16 cellular contexts compared by ENCODE assay signal in genomic region chr16:50252874-50253510, GRCh38.
"Had no signal": no experiment of that assay in that cellular context is flagged by ENCODE, and none has a peak within 500 bp of the region (broad histone marks: within the 10 kb centered on the region; RNA-seq: fewer than 3 reads in every experiment).

No MANE protein-coding gene starts in this region.

- H3K9me3 Mint-ChIP-seq: activated CD4-positive, alpha-beta T cell treated with anti-CD3 and anti-CD28 coated beads, Interleukin-2, amount 10 ng/mL, durations not matched to agents 7 days and 5 days; activated naive CD8-positive, alpha-beta T cell treated with anti-CD3 and anti-CD28 coated beads, Interleukin-2, amount 50 U/mL, for 24 hours; activated T-helper 2 cell treated with anti-CD3 and anti-CD28 coated beads, Interferon-gamma antibody, Interleukin-2, Interleukin-4, amounts not matched to agents 10 μg/mL and 5 μg/mL and 100 μg/mL, durations not matched to agents 14 hours and 24 hours and 36 hours; nephron; stimulated activated effector memory CD8-positive, alpha-beta T cell treated with anti-CD3 and anti-CD28 coated beads, Interleukin-12 subunit alpha, Interleukin-12 subunit beta, amount 100 ng/mL, for 72 hours had no signal

- H3K27me3 ChIP-seq: ascending aorta, breast epithelium, uterus had no signal

- H3K27ac ChIP-seq: ascending aorta, breast epithelium, uterus had no signal

- ATAC-seq: activated naive CD8-positive, alpha-beta T cell treated with anti-CD3 and anti-CD28 coated beads, Interleukin-2, amount 50 U/mL, for 24 hours; mucosa of descending colon; stimulated activated effector memory CD8-positive, alpha-beta T cell treated with anti-CD3 and anti-CD28 coated beads, Interleukin-12 subunit alpha, Interleukin-12 subunit beta, amount 100 ng/mL, for 72 hours had no signal

- DNase-seq: activated CD4-positive, alpha-beta T cell treated with anti-CD3 and anti-CD28 coated beads, Interleukin-2, amount 10 ng/mL, durations not matched to agents 7 days and 5 days; activated CD4-positive, CD25-positive, alpha-beta regulatory T cell; activated naive CD4-positive, alpha-beta T cell treated with anti-CD3 and anti-CD28 coated beads for 36 hours; activated naive CD8-positive, alpha-beta T cell treated with anti-CD3 and anti-CD28 coated beads, Interleukin-2, amount 50 U/mL, for 24 hours; mammary epithelial cell; retina; stimulated activated CD4-positive, alpha-beta T cell treated with anti-CD3 and anti-CD28 coated beads, Interleukin-12 subunit alpha, Interleukin-12 subunit beta, amount 100 ng/mL, for 4 hours; stimulated activated CD4-positive, alpha-beta T cell treated with anti-CD3 and anti-CD28 coated beads, Interleukin-2, amount 100 ng/mL, for 24 hours; T-helper 2 cell; uterus had no signal

- H3K4me3 Mint-ChIP-seq: activated CD4-positive, alpha-beta T cell treated with anti-CD3 and anti-CD28 coated beads, Interleukin-2, amount 10 ng/mL, durations not matched to agents 7 days and 5 days; activated naive CD4-positive, alpha-beta T cell treated with anti-CD3 and anti-CD28 coated beads for 36 hours; activated naive CD8-positive, alpha-beta T cell treated with anti-CD3 and anti-CD28 coated beads, Interleukin-2, amount 50 U/mL, for 24 hours; stimulated activated effector memory CD8-positive, alpha-beta T cell treated with anti-CD3 and anti-CD28 coated beads, Interleukin-12 subunit alpha, Interleukin-12 subunit beta, amount 100 ng/mL, for 72 hours had no signal

- H3K27me3 Mint-ChIP-seq: activated naive CD8-positive, alpha-beta T cell treated with anti-CD3 and anti-CD28 coated beads, Interleukin-2, amount 50 U/mL, for 24 hours had no signal

- H3K4me3 ChIP-seq: ascending aorta, breast epithelium, mucosa of descending colon, uterus had no signal

- H3K4me1 ChIP-seq: breast epithelium, uterus had no signal

- H3K9me3 ChIP-seq: ascending aorta, breast epithelium, mucosa of descending colon, uterus had no signal

- H3K27ac Mint-ChIP-seq: activated CD4-positive, alpha-beta T cell treated with anti-CD3 and anti-CD28 coated beads, Interleukin-2, amount 10 ng/mL, durations not matched to agents 7 days and 5 days; activated naive CD4-positive, alpha-beta T cell treated with anti-CD3 and anti-CD28 coated beads for 36 hours; activated naive CD8-positive, alpha-beta T cell treated with anti-CD3 and anti-CD28 coated beads, Interleukin-2, amount 50 U/mL, for 24 hours; activated T-helper 2 cell treated with anti-CD3 and anti-CD28 coated beads, Interferon-gamma antibody, Interleukin-2, Interleukin-4, amounts not matched to agents 10 μg/mL and 5 μg/mL and 100 μg/mL, durations not matched to agents 14 hours and 24 hours and 36 hours had no signal

- H3K36me3 ChIP-seq: ascending aorta, breast epithelium, uterus had no signal

- H3K36me3 Mint-ChIP-seq: stimulated activated effector memory CD8-positive, alpha-beta T cell treated with anti-CD3 and anti-CD28 coated beads, Interleukin-12 subunit alpha, Interleukin-12 subunit beta, amount 100 ng/mL, for 72 hours had no signal
